Comparison of ENCODE assay signal across 8 cellular contexts in genomic region chr19:16588089-16588823, GRCh38. TPM values are rescaled to one million over a fixed set of nuclear protein-coding genes. Genes with fewer than 3 reads are reported as not detected.
DNase-seq lines count a peak whose midpoint lies in the region; ATAC-seq and TF ChIP-seq lines count a peak whose summit lies in the region.

No MANE protein-coding gene starts in this region.

- H3K4me1 ChIP-seq in breast epithelium, result peaks cover 18 to 36% of the 10 kb centered on the region in 2 donors

- TF ChIP-seq POLR2A in breast epithelium (IDR thresholded peaks at IDR 0.05), result no peak

- no peaks in the 10 kb centered on the region for H3K27me3 Mint-ChIP-seq in MCF 10A (ENCODE audit: insufficient read depth, unreplicated experiment)
- H3K27me3 Mint-ChIP-seq in activated naive CD4-positive, alpha-beta T cell treated with anti-CD3 and anti-CD28 coated beads for 36 hours (ENCODE audit: low read depth), result no peaks in the 10 kb centered on the region

- H3K9me3 Mint-ChIP-seq in MCF 10A (ENCODE audit: unreplicated experiment), result no peaks in the 10 kb centered on the region
- H3K9me3 Mint-ChIP-seq in activated naive CD4-positive, alpha-beta T cell treated with anti-CD3 and anti-CD28 coated beads for 36 hours, result no peaks in the 10 kb centered on the region

- H3K4me3 Mint-ChIP-seq in MCF 10A (ENCODE audit: unreplicated experiment), result no peak overlapping the region
- H3K4me3 Mint-ChIP-seq in activated naive CD4-positive, alpha-beta T cell treated with anti-CD3 and anti-CD28 coated beads for 36 hours, result peak overlapping the region; percentile 79

- BruUV-seq in MCF 10A (replicated peaks; lab: Mats Ljungman, UMichigan), result no TSS peak

- CTCF ChIA-PET in MCF 10A (lab: Yijun Ruan, JAX), result interaction anchor here (0.6 to 1.0 kb wide), 3 partner anchors 9 to 441 kb away, joined by 3 read pairs; partner anchors contain the start of gene SLC35E1
- CTCF ChIA-PET in RWPE1 (lab: Yijun Ruan, JAX), result interaction anchor here (0.6 kb wide), 2 partner anchors 7 to 508 kb away, joined by 3 to 9 read pairs; no protein-coding TSS in a partner anchor
- CTCF ChIA-PET in activated naive CD4-positive, alpha-beta T cell treated with anti-CD3 and anti-CD28 coated beads for 36 hours (lab: Charles Lee), result interaction anchor here (0.7 to 1.5 kb wide), 7 partner anchors 16 to 126 kb away, joined by 3 to 5 read pairs (median 4); no protein-coding TSS in a partner anchor

- TF ChIP-seq CTCF in breast epithelium (IDR thresholded peaks at IDR 0.05) (no peak), MCF 10A (IDR thresholded peaks at IDR 0.05; ENCODE audit: unreplicated experiment) (no peak), RWPE1 (conservative IDR thresholded peaks at IDR 0.05; ENCODE audit: low read depth) (no peak)

- ATAC-seq in HG03097 (IDR thresholded peaks at IDR 0.05; ENCODE audit: low FRiP score, unreplicated experiment), result peak; percentile 29

- POLR2A ChIA-PET in MCF 10A (lab: Yijun Ruan, JAX) (interaction anchor here (0.9 kb wide), 1 partner anchor 9 kb away, joined by 3 read pairs; no protein-coding TSS in a partner anchor), RWPE1 (lab: Yijun Ruan, JAX; ENCODE audit: low non-redundant PET) (no interaction called here)

- peaks cover 24% of the 10 kb centered on the region for H3K4me1 Mint-ChIP-seq in MCF 10A (ENCODE audit: insufficient read depth, unreplicated experiment)
- peaks cover 78% of the 10 kb centered on the region for H3K4me1 Mint-ChIP-seq in activated naive CD4-positive, alpha-beta T cell treated with anti-CD3 and anti-CD28 coated beads for 36 hours (ENCODE audit: low read depth)

- peaks cover 4% of the 10 kb centered on the region for H3K36me3 Mint-ChIP-seq in MCF 10A (ENCODE audit: insufficient read depth, unreplicated experiment)
- H3K36me3 Mint-ChIP-seq in activated naive CD4-positive, alpha-beta T cell treated with anti-CD3 and anti-CD28 coated beads for 36 hours (ENCODE audit: low read depth), result peaks cover 3% of the 10 kb centered on the region

- H3K4me3 ChIP-seq in breast epithelium, result peak overlapping the region in 2 of 3 donors; percentile 26 to 50

- intact Hi-C loops in breast epithelium (cut with DNase I; ENCODE audit: low total_unique reads) (no loop called here), MCF 10A (cut with micrococcal nuclease) (no loop called here)
- intact Hi-C loops in activated naive CD4-positive, alpha-beta T cell treated with anti-CD3 and anti-CD28 coated beads for 36 hours (cut with micrococcal nuclease), result loop anchor here (1.0 to 5.0 kb wide), 5 partner anchors 40 to 511 kb away; partner anchors contain the start of genes HAUS8, MED26, MYO9B and SMIM7

- no peaks in the 10 kb centered on the region for H3K36me3 ChIP-seq in breast epithelium

- peak overlapping the region; percentile 30 to 50 for H3K27ac ChIP-seq in breast epithelium
- H3K27ac ChIP-seq in RWPE1, result peak overlapping the region; percentile 78

- no peaks in the 10 kb centered on the region for H3K9me3 ChIP-seq in breast epithelium

- DNase-seq in breast epithelium (ENCODE audit: low spot score in 2 of 2) (no peak), MCF 10A (ENCODE audit: unreplicated experiment) (no peak), RWPE1 (ENCODE audit: low spot score) (no peak), hippocampal formation (lab: John Stamatoyannopoulos, UW) (peak; percentile 18 to 45), GOT3 (lab: John Stamatoyannopoulos, UW) (no peak)
- DNase-seq in activated naive CD4-positive, alpha-beta T cell treated with anti-CD3 and anti-CD28 coated beads for 36 hours, result peak; percentile 89
- peak; percentile 41 for DNase-seq in stimulated activated CD8-positive, alpha-beta memory T cell treated with anti-CD3 and anti-CD28 coated beads, Interleukin-4, amount 100 ng/mL, for 24 hours (ENCODE audit: low read depth)

- no peak overlapping the region for H3K27ac Mint-ChIP-seq in MCF 10A (ENCODE audit: low read depth, unreplicated experiment)
- H3K27ac Mint-ChIP-seq in activated naive CD4-positive, alpha-beta T cell treated with anti-CD3 and anti-CD28 coated beads for 36 hours, result peak overlapping the region; percentile 82

- H3K27me3 ChIP-seq in breast epithelium, result no peaks in the 10 kb centered on the region

RNA-seq across cellular contexts. Expression of gene SLC35E1, which starts 16.0 kb away (rescaled TPM):
- total RNA-seq in breast epithelium (10 to 100 TPM; 33.0 to 44.9 (median 39.2) TPM), MCF 10A (2022) (62.2 and 62.6 TPM in 2 replicates)
- 10 to 100 TPM; 21.7 to 22.1 TPM for total RNA-seq in activated naive CD4-positive, alpha-beta T cell treated with anti-CD3 and anti-CD28 coated beads for 36 hours

RNA-seq across cellular contexts. Expression of gene MED26, which starts 39.7 kb away (rescaled TPM):
- total RNA-seq in breast epithelium (1 to 10 TPM; 5.6 to 10.0 (median 7.5) TPM), MCF 10A (2022) (11.1 and 12.9 TPM in 2 replicates)
- total RNA-seq in activated naive CD4-positive, alpha-beta T cell treated with anti-CD3 and anti-CD28 coated beads for 36 hours, result 10 to 100 TPM; 11.3 to 11.9 TPM

RNA-seq across cellular contexts. Expression of gene CHERP, which starts 46.0 kb away (rescaled TPM):
- total RNA-seq in breast epithelium (1 to 10 TPM; 6.7 to 9.2 (median 8.0) TPM), MCF 10A (2022) (45.6 and 51.6 TPM in 2 replicates)
- total RNA-seq in activated naive CD4-positive, alpha-beta T cell treated with anti-CD3 and anti-CD28 coated beads for 36 hours, result 10 to 100 TPM; 54.4 to 54.7 TPM

Comparison
In these comparisons a context has a peak if more than half of its experiments do, and no peak if none do; other contexts are left out.
1. DNase-seq: peak in activated naive CD4-positive, alpha-beta T cell treated with anti-CD3 and anti-CD28 coated beads for 36 hours (single experiment), hippocampal formation (2 of 2) and stimulated activated CD8-positive, alpha-beta memory T cell treated with anti-CD3 and anti-CD28 coated beads, Interleukin-4, amount 100 ng/mL, for 24 hours (single experiment); none in breast epithelium (0 of 2), MCF 10A (single experiment), RWPE1 (single experiment) and GOT3 (single experiment).